ENCODE assay signal across 8 cellular contexts in genomic region chr9:117487555-117488175, GRCh38.
DNase-seq lines count a peak whose midpoint lies in the region; ATAC-seq and TF ChIP-seq lines count a peak whose summit lies in the region.

No MANE protein-coding gene starts in this region.

- TF ChIP-seq CTCF in psoas muscle (IDR thresholded peaks at IDR 0.05), result peak; percentile 78

- H3K4me3 ChIP-seq in HUES6 (ENCODE audit: low read depth, low read length) (peak overlapping the region; percentile 30; the same call in 1 of the 2 replicates), right cardiac atrium (ENCODE audit: low read length) (no peak overlapping the region), psoas muscle (no peak overlapping the region)

- H3K27me3 ChIP-seq in HUES6 (ENCODE audit: control insufficient read depth, insufficient read depth, low read length) (no peaks in the 10 kb centered on the region), right cardiac atrium (ENCODE audit: control insufficient read depth, insufficient read depth) (no peaks in the 10 kb centered on the region), psoas muscle (ENCODE audit: insufficient read depth in 3 of 3, low read length in 2 of 3) (no peaks in the 10 kb centered on the region)

- H3K27ac ChIP-seq in HUES6 (ENCODE audit: low read depth, low read length), result no peak overlapping the region
- no peak overlapping the region for H3K27ac ChIP-seq in right cardiac atrium (ENCODE audit: low read length)
- H3K27ac ChIP-seq in psoas muscle, result no peak overlapping the region

- H3K9ac ChIP-seq in HUES6 (ENCODE audit: low read length), result no peak overlapping the region

- no peaks in the 10 kb centered on the region for H3K36me3 Mint-ChIP-seq in activated naive CD4-positive, alpha-beta T cell treated with anti-CD3 and anti-CD28 coated beads, Interleukin-2, amount 50 U/mL, for 72 hours

- 5% methylated on average over 15 of the region's 15 CpGs for WGBS in right cardiac atrium
- WGBS in psoas muscle, 3 donors, result 3 to 7% (median 4%) methylated on average over 15 of the region's 15 CpGs

- no peaks in the 10 kb centered on the region for H3K9me3 Mint-ChIP-seq in activated naive CD4-positive, alpha-beta T cell treated with anti-CD3 and anti-CD28 coated beads, Interleukin-2, amount 50 U/mL, for 72 hours

- DNase-seq in GDM1 (lab: John Stamatoyannopoulos, UW) (peak; percentile 33), NOMO-1 treated with DMSO at 0.1 percent for 48 hours (lab: John Stamatoyannopoulos, UW; ENCODE audit: unreplicated experiment) (peak; percentile 27), right cardiac atrium (peak; percentile 68 to 87 (median 86)), psoas muscle (peak; percentile 59 to 82)
- peak in 1 of 2 donors; percentile 53 for DNase-seq in activated naive CD4-positive, alpha-beta T cell treated with anti-CD3 and anti-CD28 coated beads, Interleukin-2, amount 50 U/mL, for 72 hours (ENCODE audit: low spot score in 2 of 2)

- H3K4me1 ChIP-seq in HUES6 (ENCODE audit: control insufficient read depth, insufficient read depth, low read length) (peaks cover 12% of the 10 kb centered on the region), right cardiac atrium (ENCODE audit: control insufficient read depth, insufficient read depth, low read length) (peaks cover 2% of the 10 kb centered on the region), psoas muscle (no peaks in the 10 kb centered on the region)

- peak; percentile 97 for ATAC-seq in GM21576 (IDR thresholded peaks at IDR 0.05; ENCODE audit: unreplicated experiment)
- ATAC-seq in activated naive CD4-positive, alpha-beta T cell treated with anti-CD3 and anti-CD28 coated beads, Interleukin-2, amount 50 U/mL, for 72 hours, result peak; percentile 45 to 85
- peak; percentile 96 to 98 for ATAC-seq in right cardiac atrium
- peak; percentile 78 to 96 (median 94) for ATAC-seq in psoas muscle
- ATAC-seq in HG02840 (IDR thresholded peaks at IDR 0.05; ENCODE audit: low FRiP score, unreplicated experiment), result no peak

- no peaks in the 10 kb centered on the region for H3K36me3 ChIP-seq in HUES6 (ENCODE audit: control insufficient read depth, insufficient read depth, low read length)
- no peaks in the 10 kb centered on the region for H3K36me3 ChIP-seq in psoas muscle (ENCODE audit: insufficient read depth in 1 of 2, low read depth in 1 of 2)

- H3K9me3 ChIP-seq in HUES6 (ENCODE audit: control insufficient read depth, insufficient read depth, low read depth, low read length), result no peaks in the 10 kb centered on the region
- H3K9me3 ChIP-seq in right cardiac atrium (ENCODE audit: control insufficient read depth, low read length), result no peaks in the 10 kb centered on the region
- H3K9me3 ChIP-seq in psoas muscle, result no peaks in the 10 kb centered on the region

- intact Hi-C loops in right cardiac atrium (cut with DNase I), result no loop called here
- intact Hi-C loops in psoas muscle (cut with DNase I), result no loop called here

- no peak overlapping the region for H3K27ac Mint-ChIP-seq in activated naive CD4-positive, alpha-beta T cell treated with anti-CD3 and anti-CD28 coated beads, Interleukin-2, amount 50 U/mL, for 72 hours
